Comparison of ENCODE assay signal across 29 cellular contexts in genomic region chr2:2264416-2264815, GRCh38.
"Had no signal": no experiment of that assay in that cellular context is flagged by ENCODE, and none has a peak within 500 bp of the region (broad histone marks: within the 10 kb centered on the region; RNA-seq: fewer than 3 reads in every experiment).

No MANE protein-coding gene starts in this region.

- H3K36me3 ChIP-seq: ovary, right lobe of liver, sigmoid colon, stomach, thoracic aorta, thyroid gland, tibial nerve, upper lobe of left lung had no signal

- H3K9me3 Mint-ChIP-seq: natural killer cell treated with Interleukin-12 subunit alpha and Interleukin-12 subunit beta and Interleukin-15 and Interleukin-18, amount 100 ng/mL, for 72 hours; nephron progenitor cell; neural crest cell; stimulated activated naive CD8-positive, alpha-beta T cell treated with anti-CD3 and anti-CD28 coated beads, Interleukin-15, Interleukin-2, amounts not matched to agents 100 ng/mL and 50 ng/mL, for 24 hours had no signal

- H3K4me3 ChIP-seq: ovary, psoas muscle, right lobe of liver, sigmoid colon, stomach, thoracic aorta, thyroid gland, tibial nerve, upper lobe of left lung had no signal

- H3K4me3 Mint-ChIP-seq: naive B cell; natural killer cell treated with Interleukin-12 subunit alpha and Interleukin-12 subunit beta and Interleukin-15 and Interleukin-18, amount 100 ng/mL, for 72 hours; nephron progenitor cell; neural crest cell; stimulated activated effector memory CD8-positive, alpha-beta T cell treated with anti-CD3 and anti-CD28 coated beads, Interleukin-12 subunit alpha, Interleukin-12 subunit beta, amount 100 ng/mL, for 72 hours; stimulated activated naive B cell treated with anti-CD40 and anti-IgM and Interleukin-4, amounts not matched to agents 10 μg/mL and 1 μg/mL and 100 μg/mL, for 72 hours; stimulated activated naive CD8-positive, alpha-beta T cell treated with anti-CD3 and anti-CD28 coated beads, Interleukin-15, Interleukin-2, amounts not matched to agents 100 ng/mL and 50 ng/mL, for 24 hours had no signal

- H3K27me3 Mint-ChIP-seq: naive B cell had no signal

- H3K9me3 ChIP-seq: ovary, psoas muscle, right lobe of liver, sigmoid colon, stomach, thoracic aorta, thyroid gland, tibial nerve, upper lobe of left lung had no signal

- H3K27ac Mint-ChIP-seq: naive B cell; naive thymus-derived CD8-positive, alpha-beta T cell; natural killer cell treated with Interleukin-12 subunit alpha and Interleukin-12 subunit beta and Interleukin-15 and Interleukin-18, amount 100 ng/mL, for 72 hours; nephron progenitor cell; progenitor cell of endocrine pancreas; stimulated activated effector memory CD8-positive, alpha-beta T cell treated with anti-CD3 and anti-CD28 coated beads, Interleukin-12 subunit alpha, Interleukin-12 subunit beta, amount 100 ng/mL, for 72 hours; stimulated activated naive B cell treated with anti-CD40 and anti-IgM and Interleukin-4, amounts not matched to agents 10 μg/mL and 1 μg/mL and 100 μg/mL, for 72 hours; stimulated activated naive CD8-positive, alpha-beta T cell treated with anti-CD3 and anti-CD28 coated beads, Interleukin-15, Interleukin-2, amounts not matched to agents 100 ng/mL and 50 ng/mL, for 24 hours had no signal

- DNase-seq: naive B cell; naive thymus-derived CD8-positive, alpha-beta T cell; nephron progenitor cell; occipital lobe; ovary; posterior cingulate gyrus; psoas muscle; right cardiac atrium; right lobe of liver; sigmoid colon; small intestine; stimulated activated CD4-positive, alpha-beta T cell treated with anti-CD3 and anti-CD28 coated beads, Interleukin-15, amount 100 ng/mL, for 24 hours; stimulated activated CD4-positive, alpha-beta T cell treated with anti-CD3 and anti-CD28 coated beads, Interleukin-2, amount 100 ng/mL, for 24 hours; stimulated activated CD4-positive, alpha-beta T cell treated with anti-CD3 and anti-CD28 coated beads, Interleukin-2, amount 100 ng/mL, for 48 hours; stimulated activated CD4-positive, alpha-beta T cell treated with anti-CD3 and anti-CD28 coated beads, Interleukin-4, amount 100 ng/mL, for 24 hours; stimulated activated naive B cell treated with anti-CD40 and anti-IgM and Interleukin-4, amounts not matched to agents 10 μg/mL and 1 μg/mL and 100 μg/mL, for 72 hours; stimulated activated naive CD4-positive, alpha-beta T cell treated with Interleukin-2 at 50 U/mL for 16 hours; stomach; thyroid gland; trophoblast cell had no signal

- H3K4me1 ChIP-seq: parathyroid adenoma, psoas muscle, right lobe of liver, stomach, tibial nerve, upper lobe of left lung had no signal

- ATAC-seq: naive thymus-derived CD8-positive, alpha-beta T cell; natural killer cell treated with Interleukin-12 subunit alpha and Interleukin-12 subunit beta and Interleukin-15 and Interleukin-18, amount 100 ng/mL, for 72 hours; psoas muscle; right cardiac atrium; right lobe of liver; stimulated activated effector memory CD8-positive, alpha-beta T cell treated with anti-CD3 and anti-CD28 coated beads, Interleukin-12 subunit alpha, Interleukin-12 subunit beta, amount 100 ng/mL, for 72 hours; stimulated activated naive B cell treated with anti-CD40 and anti-IgM and Interleukin-4, amounts not matched to agents 10 μg/mL and 1 μg/mL and 100 μg/mL, for 72 hours had no signal

- H3K79me2 ChIP-seq: parathyroid adenoma had no signal

- H3K36me3 Mint-ChIP-seq: naive B cell; natural killer cell treated with Interleukin-12 subunit alpha and Interleukin-12 subunit beta and Interleukin-15 and Interleukin-18, amount 100 ng/mL, for 72 hours; stimulated activated effector memory CD8-positive, alpha-beta T cell treated with anti-CD3 and anti-CD28 coated beads, Interleukin-12 subunit alpha, Interleukin-12 subunit beta, amount 100 ng/mL, for 72 hours; stimulated activated naive B cell treated with anti-CD40 and anti-IgM and Interleukin-4, amounts not matched to agents 10 μg/mL and 1 μg/mL and 100 μg/mL, for 72 hours had no signal

- H3K4me1 Mint-ChIP-seq: naive B cell; naive thymus-derived CD8-positive, alpha-beta T cell; nephron progenitor cell; stimulated activated effector memory CD8-positive, alpha-beta T cell treated with anti-CD3 and anti-CD28 coated beads, Interleukin-12 subunit alpha, Interleukin-12 subunit beta, amount 100 ng/mL, for 72 hours; stimulated activated naive B cell treated with anti-CD40 and anti-IgM and Interleukin-4, amounts not matched to agents 10 μg/mL and 1 μg/mL and 100 μg/mL, for 72 hours had no signal

- H3K9ac ChIP-seq: parathyroid adenoma had no signal

- H3K27me3 ChIP-seq: ovary, right lobe of liver, sigmoid colon, stomach, thyroid gland, tibial nerve, upper lobe of left lung had no signal

- H2AFZ ChIP-seq: parathyroid adenoma had no signal

- H3K27ac ChIP-seq: ovary, parathyroid adenoma, psoas muscle, right lobe of liver, sigmoid colon, stomach, thoracic aorta, thyroid gland, tibial nerve, upper lobe of left lung had no signal
